13 cellular contexts compared by ENCODE assay signal in genomic region chr10:97875391-97875790, GRCh38. TPM values are rescaled to one million over a fixed set of nuclear protein-coding genes. Genes with fewer than 3 reads are reported as not detected.
"Had no signal": no experiment of that assay in that cellular context is flagged by ENCODE, and none has a peak within 500 bp of the region (broad histone marks: within the 10 kb centered on the region; RNA-seq: fewer than 3 reads in every experiment).

No MANE protein-coding gene starts in this region.

- ATAC-seq: activated naive CD8-positive, alpha-beta T cell treated with anti-CD3 and anti-CD28 coated beads, Interleukin-2, amount 50 U/mL, for 24 hours; lower lobe of right lung; pancreas had no signal

- H3K36me3 ChIP-seq: esophagus squamous epithelium, lower lobe of right lung, neural progenitor cell, pancreas, suprapubic skin, upper lobe of left lung had no signal

- H3K27me3 ChIP-seq: pancreas, suprapubic skin, upper lobe of left lung had no signal

- H3K27ac ChIP-seq: lower lobe of right lung, neural progenitor cell, pancreas, upper lobe of left lung had no signal

- H3K4me2 ChIP-seq: neural progenitor cell, smooth muscle cell had no signal

- DNase-seq: activated CD4-positive, alpha-beta T cell treated with anti-CD3 and anti-CD28 coated beads, Interleukin-2, amount 50 U/mL, for 1 hour; activated CD8-positive, alpha-beta memory T cell treated with anti-CD3 and anti-CD28 coated beads for 24 hours; activated naive CD4-positive, alpha-beta T cell treated with Interleukin-2 at 50 U/mL for 16 hours; activated naive CD8-positive, alpha-beta T cell treated with anti-CD3 and anti-CD28 coated beads, Interleukin-2, amount 50 U/mL, for 24 hours; esophagus squamous epithelium; foreskin fibroblast; immature natural killer cell; lower lobe of right lung; upper lobe of left lung had no signal

- H3K4me1 ChIP-seq: lower lobe of right lung, pancreas, upper lobe of left lung had no signal

- H3K9ac ChIP-seq: neural progenitor cell had no signal

- H3K4me3 ChIP-seq: esophagus squamous epithelium, lower lobe of right lung, neural progenitor cell, pancreas, smooth muscle cell, suprapubic skin, upper lobe of left lung had no signal

RNA-seq across cellular contexts. Expression of gene GOLGA7B, which starts 25.7 kb away (rescaled TPM):
- total RNA-seq: smooth muscle cell had no signal
- polyA plus RNA-seq: smooth muscle cell had no signal
